Comparison of ENCODE assay signal across 1 cellular context in the genomic region with DNA sequence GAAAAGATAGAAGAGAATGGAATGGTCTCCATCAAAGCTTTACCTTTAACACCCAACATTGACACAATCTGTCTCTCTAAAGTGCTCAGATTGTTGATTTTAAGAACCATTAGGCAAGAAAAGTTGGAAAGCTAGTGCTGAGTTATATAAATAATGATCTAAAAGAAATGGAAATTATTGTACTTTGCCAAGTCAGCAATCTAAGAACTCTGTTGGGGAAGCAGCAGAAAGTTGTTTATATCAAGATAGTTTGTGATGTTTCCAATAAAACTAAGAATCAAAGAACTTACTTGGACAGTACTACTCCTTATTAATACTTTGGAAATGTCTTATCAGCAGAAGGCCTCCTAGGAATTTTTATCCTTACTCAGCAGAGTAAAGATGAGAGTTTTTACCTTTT.
A peak's percentile ranks its signal among the peaks of the same experiment; 100 is the strongest.
TF ChIP-seq lines count a peak whose summit lies in the region.

No MANE protein-coding gene starts in this region.

TF ChIP-seq in H1, 55 proteins besides CTCF, POLR2A, EP300 and RAD21:
- peak; percentile 10; the same call in 1 of the 2 replicates for TF ChIP-seq MAFK (IDR thresholded peaks at IDR 0.05; ENCODE audit: low read depth, low read length)
- no peak for TF ChIP-seq RFX5 (IDR thresholded peaks at IDR 0.05; ENCODE audit: borderline replicate concordance, low read depth, low read length)
- TF ChIP-seq ASH2L (IDR thresholded peaks at IDR 0.05; ENCODE audit: low read length), result no peak
